Comparison of ENCODE assay signal across 8 cellular contexts in the genomic region with DNA sequence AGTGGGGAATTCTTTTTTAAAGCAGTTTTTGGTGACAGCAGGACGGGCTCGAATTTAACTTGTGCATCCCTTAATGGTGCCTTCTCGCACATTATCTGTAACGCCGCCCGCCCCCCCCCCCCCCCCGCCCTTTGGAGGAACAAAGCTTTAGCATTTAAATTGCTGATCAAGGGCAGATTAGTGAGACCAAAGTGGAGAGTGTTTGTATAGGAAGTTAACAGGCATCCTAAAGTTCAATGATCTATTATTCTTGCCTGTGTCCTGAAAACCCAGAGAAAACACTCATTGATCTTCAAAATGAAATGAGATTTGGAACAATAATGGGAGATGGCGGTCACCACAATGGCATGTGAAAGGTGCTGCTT. TPM values are rescaled to one million over a fixed set of nuclear protein-coding genes. Genes with fewer than 3 reads are reported as not detected.
DNase-seq lines count a peak whose midpoint lies in the region; ATAC-seq, FAIRE-seq and TF ChIP-seq lines count a peak whose summit lies in the region.

No MANE protein-coding gene starts in this region.

- H3K9me3 ChIP-seq in Caco-2 (no peaks in the 10 kb centered on the region), OCI-LY3 (ENCODE audit: insufficient read depth, low read length) (no peaks in the 10 kb centered on the region), endodermal cell (ENCODE audit: control insufficient read depth, low read length) (no peaks in the 10 kb centered on the region), neutrophil (no peaks in the 10 kb centered on the region)

- H3K4me1 Mint-ChIP-seq in Caco-2 (ENCODE audit: low read depth, unreplicated experiment) (no peaks in the 10 kb centered on the region), endodermal cell (peaks cover 35% of the 10 kb centered on the region)

- no peak overlapping the region for H3K27ac ChIP-seq in OCI-LY3 (ENCODE audit: low read length)
- H3K27ac ChIP-seq in endodermal cell (ENCODE audit: low read depth, low read length), result peak overlapping the region; percentile 81
- peak overlapping the region; percentile 91 for H3K27ac ChIP-seq in neutrophil

- H3K27ac Mint-ChIP-seq in Caco-2 (ENCODE audit: unreplicated experiment) (peak overlapping the region; percentile 87), endodermal cell (peak overlapping the region; percentile 93)

- H3K4me2 ChIP-seq in OCI-LY3 (ENCODE audit: low read length), result peak overlapping the region; percentile 98

- H3K4me3 ChIP-seq in Caco-2 (ENCODE audit: low read depth, low read length) (peak overlapping the region; percentile 62), OCI-LY3 (ENCODE audit: low read length) (peak overlapping the region; percentile 91), endodermal cell (ENCODE audit: low read length) (peak overlapping the region; percentile 98), neutrophil (ENCODE audit: low read depth in 1 of 2, low read length in 1 of 2) (peak overlapping the region; percentile 79 to 81)

- no peaks in the 10 kb centered on the region for H3K9me3 Mint-ChIP-seq in Caco-2 (ENCODE audit: unreplicated experiment)
- no peaks in the 10 kb centered on the region for H3K9me3 Mint-ChIP-seq in endodermal cell

- H3K4me3 Mint-ChIP-seq in Caco-2 (ENCODE audit: unreplicated experiment), result peak overlapping the region; percentile 94
- peak overlapping the region; percentile 74 for H3K4me3 Mint-ChIP-seq in endodermal cell

- H2AFZ ChIP-seq in OCI-LY3 (ENCODE audit: low read depth, low read length), result no peak overlapping the region

- peaks cover 14% of the 10 kb centered on the region for H4K20me1 ChIP-seq in OCI-LY3 (ENCODE audit: insufficient read depth, low read length)

- no peaks in the 10 kb centered on the region for H3K27me3 ChIP-seq in Caco-2 (replicated peaks; ENCODE audit: control insufficient read depth, insufficient read depth, low read length)
- H3K27me3 ChIP-seq in OCI-LY3 (ENCODE audit: low read depth, low read length), result peaks cover 18% of the 10 kb centered on the region
- no peaks in the 10 kb centered on the region for H3K27me3 ChIP-seq in endodermal cell (ENCODE audit: control insufficient read depth, insufficient read depth, low read length, poor library complexity, severe bottlenecking)
- no peaks in the 10 kb centered on the region for H3K27me3 ChIP-seq in neutrophil

- peak overlapping the region; percentile 83 for H3K9ac ChIP-seq in OCI-LY3 (ENCODE audit: low read length)
- peak overlapping the region; percentile 72 for H3K9ac ChIP-seq in endodermal cell (ENCODE audit: extremely low read depth, low read length, poor library complexity, severe bottlenecking)

- TF ChIP-seq CTCF in Caco-2 (IDR thresholded peaks at IDR 0.05; ENCODE audit: insufficient read depth in 1 of 2, low read depth in 1 of 2, low read length in 1 of 2, severe bottlenecking in 1 of 2, unreplicated experiment in 1 of 2) (no peak), OCI-LY3 (IDR thresholded peaks at IDR 0.05; ENCODE audit: low read depth, low read length) (no peak), endodermal cell (conservative IDR thresholded peaks at IDR 0.05) (no peak), neutrophil (IDR thresholded peaks at IDR 0.05) (no peak)

- H3K36me3 Mint-ChIP-seq in Caco-2 (ENCODE audit: insufficient read depth, unreplicated experiment), result peaks cover 58% of the 10 kb centered on the region
- H3K36me3 Mint-ChIP-seq in endodermal cell (ENCODE audit: low read depth), result peaks cover 22% of the 10 kb centered on the region

- POLR2A ChIA-PET in Caco-2 (lab: Charles Lee), result no interaction called here

- DNase-seq in Caco-2 (no peak), endodermal cell (peak; percentile 68), RCC 7860 (ENCODE audit: low spot score) (no peak)
- no peak for DNase-seq in stimulated activated CD4-positive, alpha-beta T cell treated with anti-CD3 and anti-CD28 coated beads, Interleukin-2, amount 100 ng/mL, for 48 hours

- CTCF ChIA-PET in Caco-2 (lab: Charles Lee), result no interaction called here

- H3K4me1 ChIP-seq in Caco-2 (0 out of 2 replicates have a peak, but pooled peaks cover 4% of the 10 kb centered on the region), OCI-LY3 (ENCODE audit: low read length) (peaks cover 36% of the 10 kb centered on the region), endodermal cell (ENCODE audit: control insufficient read depth, insufficient read depth, low read length) (peaks cover 2% of the 10 kb centered on the region), neutrophil (ENCODE audit: control insufficient read depth in 1 of 2, insufficient read depth in 1 of 2, low read depth in 1 of 2, low read length in 1 of 2) (peaks cover 59 to 60% of the 10 kb centered on the region in 2 experiments)

- ATAC-seq in HG03139 (IDR thresholded peaks at IDR 0.05; ENCODE audit: unreplicated experiment), result no peak
- no peak for ATAC-seq in GM21367 (IDR thresholded peaks at IDR 0.05; ENCODE audit: unreplicated experiment)

- no peak for FAIRE-seq in RCC 7860 (lab: Jason Lieb, UNC)

- BruUV-seq in Caco-2 (replicated peaks; lab: Mats Ljungman, UMichigan), result no TSS peak

- intact Hi-C loops in Caco-2 (cut with micrococcal nuclease; ENCODE audit: unreplicated experiment), result no loop called here

- H3K27me3 Mint-ChIP-seq in Caco-2 (ENCODE audit: insufficient read depth, unreplicated experiment) (no peaks in the 10 kb centered on the region), endodermal cell (ENCODE audit: insufficient read depth) (no peaks in the 10 kb centered on the region)

- H3K79me2 ChIP-seq in OCI-LY3 (ENCODE audit: low read length), result no peaks in the 10 kb centered on the region

- H3K36me3 ChIP-seq in Caco-2 (ENCODE audit: control insufficient read depth, insufficient read depth, low read length) (no peaks in the 10 kb centered on the region), OCI-LY3 (replicated peaks; ENCODE audit: low read depth, low read length) (peaks cover 13% of the 10 kb centered on the region), endodermal cell (ENCODE audit: control insufficient read depth, insufficient read depth, low read length) (no peaks in the 10 kb centered on the region), neutrophil (peaks cover 16% of the 10 kb centered on the region)

- 0% methylated on average over 4 of the region's 8 CpGs; no CpG with 5 or more reads in 1 of the 2 experiments for WGBS in endodermal cell (ENCODE audit: insufficient coverage in 1 of 2, insufficient read length in 1 of 2), 2 experiments

RNA-seq across cellular contexts. Expression of a gene that starts 2.3 kb away (rescaled TPM):
- 50.4 and 53.8 TPM in 2 replicates for total RNA-seq in Caco-2 (2022)
- total RNA-seq in endodermal cell, result 10 to 100 TPM; 38.3 to 49.3 TPM
- 105 TPM for polyA plus RNA-seq in endodermal cell (2013, experiment 1 of 2)
- 97.7 TPM for polyA plus RNA-seq in endodermal cell (2013, experiment 2 of 2)
